5 cellular contexts compared by ENCODE assay signal in the genomic region with DNA sequence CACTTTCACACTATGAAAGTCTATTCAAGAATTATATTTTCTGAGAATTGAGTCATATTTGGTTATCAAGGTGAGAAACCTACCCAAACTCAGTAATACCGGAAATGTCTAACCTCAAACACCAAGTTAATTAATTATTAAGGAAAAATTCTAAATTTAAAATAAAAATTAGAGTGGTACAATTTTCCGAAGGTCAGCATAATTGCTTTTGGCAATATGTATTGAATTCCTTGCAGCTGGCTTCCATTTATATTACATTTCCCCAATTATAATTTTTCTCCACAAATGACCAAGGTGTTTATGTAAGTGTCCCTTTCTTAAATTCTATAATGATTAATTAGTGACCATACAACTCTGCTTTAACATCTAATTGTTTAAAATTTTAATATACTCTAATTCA.
"Had no signal": no experiment of that assay in that cellular context is flagged by ENCODE, and none has a peak within 500 bp of the region (broad histone marks: within the 10 kb centered on the region; RNA-seq: fewer than 3 reads in every experiment).

No MANE protein-coding gene starts in this region.

- DNase-seq: KBM-7, KG1 had no signal

- H3K4me3 ChIP-seq: K562 had no signal

- FAIRE-seq: HTR-8/SVneo, K562 had no signal

- H3K27ac ChIP-seq: HL-60 had no signal

- ATAC-seq: K562 had no signal
